In genomic region chr20:44186201-44186600, GRCh38 we compare ENCODE assay signal across 1 cellular context.
TF ChIP-seq lines count a peak whose summit lies in the region.

No MANE protein-coding gene starts in this region.

TF ChIP-seq in GM23338, 12 proteins besides CTCF, POLR2A, EP300 and RAD21 (continued from another document):
- TF ChIP-seq REST (IDR thresholded peaks at IDR 0.05; ENCODE audit: unreplicated experiment) = no peak
- no peak for TF ChIP-seq ZNF462 (CRISPR knock-in tag; IDR thresholded peaks at IDR 0.05)
- no peak for TF ChIP-seq JUNB (IDR thresholded peaks at IDR 0.05; ENCODE audit: unreplicated experiment)
